ENCODE assay signal across 23 cellular contexts in the genomic region with DNA sequence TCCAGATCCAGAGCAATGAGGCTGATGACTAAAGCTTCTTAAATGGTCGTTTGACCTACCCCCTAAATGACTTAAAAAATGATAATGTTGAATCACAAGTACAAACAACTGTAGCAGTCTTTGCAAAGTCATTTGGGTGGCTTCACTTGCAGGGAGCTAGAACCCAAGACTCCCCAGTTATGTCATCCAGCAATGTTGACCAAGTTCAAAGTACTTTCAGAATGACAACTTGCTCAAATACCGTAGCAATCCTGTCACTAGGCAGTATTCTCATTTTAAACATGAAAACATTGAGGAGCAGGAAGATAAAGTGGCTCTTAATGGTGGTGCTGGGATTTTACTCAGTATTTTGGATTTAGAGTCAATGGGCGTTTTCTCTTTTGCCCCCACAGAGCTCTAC.
A peak's percentile ranks its signal among the peaks of the same experiment; 100 is the strongest.
DNase-seq lines count a peak whose midpoint lies in the region; ATAC-seq, FAIRE-seq and TF ChIP-seq lines count a peak whose summit lies in the region.
"Had no signal": no experiment of that assay in that cellular context is flagged by ENCODE, and none has a peak within 500 bp of the region (broad histone marks: within the 10 kb centered on the region; RNA-seq: fewer than 3 reads in every experiment).

No MANE protein-coding gene starts in this region.

- H3K27me3 ChIP-seq in HepG2 (ENCODE audit: control insufficient read depth in 1 of 2, insufficient read depth in 2 of 2, low read length in 2 of 2) (no peaks in the 10 kb centered on the region), right lobe of liver (no peaks in the 10 kb centered on the region)
- H3K27me3 ChIP-seq: BE2C; BLaER1 treated with 17β-estradiol and CSF1 and Interleukin-3, amounts not matched to agents 10 nM and 100 nM had no signal

- 0 out of 4 replicates have a peak, but pooled peaks of 1 of the 2 experiments have one; percentile 12 for TF ChIP-seq EP300 in HepG2 (IDR thresholded peaks at IDR 0.05; ENCODE audit: low read depth in 2 of 2, low read length in 2 of 2)
- TF ChIP-seq EP300 in HepG2 (CRISPR knock-in tag; IDR thresholded peaks at IDR 0.05; ENCODE audit: borderline replicate concordance), result no peak

- no peaks in the 10 kb centered on the region for H4K20me1 ChIP-seq in HepG2 (ENCODE audit: insufficient read depth, low read length)
- H4K20me1 ChIP-seq: BLaER1 treated with 17β-estradiol and CSF1 and Interleukin-3, amounts not matched to agents 10 nM and 100 nM had no signal

- DNase-seq in HepG2 (ENCODE audit: low spot score) (peak; percentile 43), right lobe of liver (no peak), OCI-M1 (lab: John Stamatoyannopoulos, UW) (peak; percentile 85), kidney tubule cell (ENCODE audit: low spot score) (peak; percentile 1)
- DNase-seq in activated CD4-positive, alpha-beta memory T cell treated with anti-CD3 and anti-CD28 coated beads, Interleukin-2, amount 10 ng/mL, durations not matched to agents 7 days and 5 days, result no peak
- DNase-seq in activated CD4-positive, alpha-beta T cell treated with anti-CD3 and anti-CD28 coated beads for 48 hours, result no peak
- DNase-seq: 8988T; ACHN; AML-193; BE2C; Calu3; CD4-positive, alpha-beta memory T cell; COR-L47; DMS53; DMS79 treated with DMSO at 0.1 percent for 48 hours; GF-D8; HFFc6 had no signal

- H3K9me3 ChIP-seq in HepG2 (ENCODE audit: low read length) (peaks cover 18% of the 10 kb centered on the region; the same call in 1 of the 2 replicates), right lobe of liver (no peaks in the 10 kb centered on the region)
- H3K9me3 ChIP-seq: A549; BE2C; BLaER1 treated with 17β-estradiol and CSF1 and Interleukin-3, amounts not matched to agents 10 nM and 100 nM; HAP-1 had no signal

- ATAC-seq in HepG2 (peak; percentile 30; the same call in 1 of the 3 replicates), right lobe of liver (no peak)
- ATAC-seq: A549, GM23338 had no signal

- no peak overlapping the region for H3K9ac ChIP-seq in HepG2 (ENCODE audit: insufficient read depth, low read depth, low read length)
- H3K9ac ChIP-seq: BLaER1 treated with 17β-estradiol and CSF1 and Interleukin-3, amounts not matched to agents 10 nM and 100 nM had no signal

- H3K4me3 ChIP-seq in HepG2 (replicated peaks in 1 of 3; ENCODE audit: insufficient read depth in 1 of 3, low read depth in 2 of 3, low read length in 3 of 3) (no peak overlapping the region), right lobe of liver (no peak overlapping the region)
- H3K4me3 ChIP-seq: A549; BLaER1 treated with 17β-estradiol and CSF1 and Interleukin-3, amounts not matched to agents 10 nM and 100 nM; GM23338; HAP-1 had no signal

- TF ChIP-seq RAD21 in HepG2 (CRISPR knock-in tag; IDR thresholded peaks at IDR 0.05), result no peak

- H3K4me1 Mint-ChIP-seq in activated CD4-positive, alpha-beta memory T cell treated with anti-CD3 and anti-CD28 coated beads, Interleukin-2, amount 10 ng/mL, durations not matched to agents 7 days and 5 days, result no peaks in the 10 kb centered on the region
- H3K4me1 Mint-ChIP-seq: CD4-positive, alpha-beta memory T cell had no signal

- H3K27ac ChIP-seq in HepG2 (ENCODE audit: extremely low read length, insufficient read depth, low read length) (no peak overlapping the region), right lobe of liver (no peak overlapping the region)
- H3K27ac ChIP-seq: A549; BLaER1 treated with 17β-estradiol and CSF1 and Interleukin-3, amounts not matched to agents 10 nM and 100 nM had no signal

- peak; percentile 4 for FAIRE-seq in HepG2 (lab: Jason Lieb, UNC)
- FAIRE-seq: A549, GM12891, GM18507 had no signal

- H3K36me3 ChIP-seq in HepG2 (replicated peaks in 1 of 2; ENCODE audit: control insufficient read depth in 1 of 2, insufficient read depth in 2 of 2, low read length in 2 of 2) (no peaks in the 10 kb centered on the region), right lobe of liver (no peaks in the 10 kb centered on the region)
- H3K36me3 ChIP-seq: BE2C; BLaER1 treated with 17β-estradiol and CSF1 and Interleukin-3, amounts not matched to agents 10 nM and 100 nM; HAP-1 had no signal

- H3K4me3 Mint-ChIP-seq in activated CD4-positive, alpha-beta memory T cell treated with anti-CD3 and anti-CD28 coated beads, Interleukin-2, amount 10 ng/mL, durations not matched to agents 7 days and 5 days, result no peak overlapping the region
- H3K4me3 Mint-ChIP-seq: CD4-positive, alpha-beta memory T cell; GM23338; HFFc6 had no signal

- no peak overlapping the region for H3K27ac Mint-ChIP-seq in activated CD4-positive, alpha-beta memory T cell treated with anti-CD3 and anti-CD28 coated beads, Interleukin-2, amount 10 ng/mL, durations not matched to agents 7 days and 5 days
- H3K27ac Mint-ChIP-seq: CD4-positive, alpha-beta memory T cell; GM23338; HFFc6 had no signal

- H3K4me1 ChIP-seq in HepG2 (ENCODE audit: insufficient read depth, low read length), result no peaks in the 10 kb centered on the region
- no peaks in the 10 kb centered on the region for H3K4me1 ChIP-seq in right lobe of liver
- H3K4me1 ChIP-seq: A549; BE2C; BLaER1 treated with 17β-estradiol and CSF1 and Interleukin-3, amounts not matched to agents 10 nM and 100 nM; HAP-1 had no signal

- H3K79me2 ChIP-seq in HepG2 (ENCODE audit: insufficient read depth, low read length), result no peaks in the 10 kb centered on the region

- CTCF ChIA-PET in HepG2 (lab: Yijun Ruan, JAX; ENCODE audit: low intra/inter-chr PET ratio, low total read pairs), result no interaction called here
- CTCF ChIA-PET in activated CD4-positive, alpha-beta memory T cell treated with anti-CD3 and anti-CD28 coated beads, Interleukin-2, amount 10 ng/mL, durations not matched to agents 7 days and 5 days (lab: Charles Lee), result no interaction called here

- H2AFZ ChIP-seq in HepG2 (ENCODE audit: low read length), result no peak overlapping the region
- H2AFZ ChIP-seq: GM23338 had no signal

- POLR2A ChIA-PET in HepG2 (lab: Yijun Ruan, JAX), result no interaction called here
- POLR2A ChIA-PET in activated CD4-positive, alpha-beta memory T cell treated with anti-CD3 and anti-CD28 coated beads, Interleukin-2, amount 10 ng/mL, durations not matched to agents 7 days and 5 days (lab: Charles Lee), result no interaction called here

- 2% methylated on average over 3 of the region's 3 CpGs for WGBS in HepG2 (ENCODE audit: low lambda C conversion rate)
- WGBS in right lobe of liver (ENCODE audit: insufficient coverage, low coverage, low lambda C conversion rate, missing lambda C conversion rate), result 27% methylated on average over 3 of the region's 3 CpGs

- H3K36me3 Mint-ChIP-seq in activated CD4-positive, alpha-beta memory T cell treated with anti-CD3 and anti-CD28 coated beads, Interleukin-2, amount 10 ng/mL, durations not matched to agents 7 days and 5 days (ENCODE audit: low read depth), result no peaks in the 10 kb centered on the region
- H3K36me3 Mint-ChIP-seq: CD4-positive, alpha-beta memory T cell had no signal

- BruUV-seq in HepG2 (replicated peaks; lab: Mats Ljungman, UMichigan), result no TSS peak

- H3K4me2 ChIP-seq in HepG2 (ENCODE audit: low read depth, low read length), result no peak overlapping the region
- H3K4me2 ChIP-seq: A549; BLaER1 treated with 17β-estradiol and CSF1 and Interleukin-3, amounts not matched to agents 10 nM and 100 nM; GM23338 had no signal

- in situ Hi-C loops in HepG2 (cut with HindIII; ENCODE audit: extremely low pct_ligation_motif_present, low pct_unique_long_range_greater_than_20kb), result no loop called here

- no peaks in the 10 kb centered on the region for H3K27me3 Mint-ChIP-seq in activated CD4-positive, alpha-beta memory T cell treated with anti-CD3 and anti-CD28 coated beads, Interleukin-2, amount 10 ng/mL, durations not matched to agents 7 days and 5 days
- H3K27me3 Mint-ChIP-seq: CD4-positive, alpha-beta memory T cell had no signal

- intact Hi-C loops in HepG2 (cut with micrococcal nuclease; ENCODE audit: unreplicated experiment), result no loop called here
- intact Hi-C loops in right lobe of liver (cut with DNase I), result no loop called here

- no peak for TF ChIP-seq POLR2A in HepG2 (IDR thresholded peaks at IDR 0.05; ENCODE audit: insufficient read depth in 1 of 2, low read depth in 2 of 2, low read length in 2 of 2)
- no peak for TF ChIP-seq POLR2A in right lobe of liver (IDR thresholded peaks at IDR 0.05)

- peaks cover 9% of the 10 kb centered on the region for H3K9me3 Mint-ChIP-seq in activated CD4-positive, alpha-beta memory T cell treated with anti-CD3 and anti-CD28 coated beads, Interleukin-2, amount 10 ng/mL, durations not matched to agents 7 days and 5 days
- H3K9me3 Mint-ChIP-seq: GM23338 had no signal

- TF ChIP-seq CTCF in HepG2 (CRISPR knock-in tag; IDR thresholded peaks at IDR 0.05) (no peak), right lobe of liver (IDR thresholded peaks at IDR 0.05) (no peak)

TF ChIP-seq in HepG2, 621 proteins besides CTCF, POLR2A, EP300 and RAD21 (continues in another document):
- TF ChIP-seq, protein P1, sequence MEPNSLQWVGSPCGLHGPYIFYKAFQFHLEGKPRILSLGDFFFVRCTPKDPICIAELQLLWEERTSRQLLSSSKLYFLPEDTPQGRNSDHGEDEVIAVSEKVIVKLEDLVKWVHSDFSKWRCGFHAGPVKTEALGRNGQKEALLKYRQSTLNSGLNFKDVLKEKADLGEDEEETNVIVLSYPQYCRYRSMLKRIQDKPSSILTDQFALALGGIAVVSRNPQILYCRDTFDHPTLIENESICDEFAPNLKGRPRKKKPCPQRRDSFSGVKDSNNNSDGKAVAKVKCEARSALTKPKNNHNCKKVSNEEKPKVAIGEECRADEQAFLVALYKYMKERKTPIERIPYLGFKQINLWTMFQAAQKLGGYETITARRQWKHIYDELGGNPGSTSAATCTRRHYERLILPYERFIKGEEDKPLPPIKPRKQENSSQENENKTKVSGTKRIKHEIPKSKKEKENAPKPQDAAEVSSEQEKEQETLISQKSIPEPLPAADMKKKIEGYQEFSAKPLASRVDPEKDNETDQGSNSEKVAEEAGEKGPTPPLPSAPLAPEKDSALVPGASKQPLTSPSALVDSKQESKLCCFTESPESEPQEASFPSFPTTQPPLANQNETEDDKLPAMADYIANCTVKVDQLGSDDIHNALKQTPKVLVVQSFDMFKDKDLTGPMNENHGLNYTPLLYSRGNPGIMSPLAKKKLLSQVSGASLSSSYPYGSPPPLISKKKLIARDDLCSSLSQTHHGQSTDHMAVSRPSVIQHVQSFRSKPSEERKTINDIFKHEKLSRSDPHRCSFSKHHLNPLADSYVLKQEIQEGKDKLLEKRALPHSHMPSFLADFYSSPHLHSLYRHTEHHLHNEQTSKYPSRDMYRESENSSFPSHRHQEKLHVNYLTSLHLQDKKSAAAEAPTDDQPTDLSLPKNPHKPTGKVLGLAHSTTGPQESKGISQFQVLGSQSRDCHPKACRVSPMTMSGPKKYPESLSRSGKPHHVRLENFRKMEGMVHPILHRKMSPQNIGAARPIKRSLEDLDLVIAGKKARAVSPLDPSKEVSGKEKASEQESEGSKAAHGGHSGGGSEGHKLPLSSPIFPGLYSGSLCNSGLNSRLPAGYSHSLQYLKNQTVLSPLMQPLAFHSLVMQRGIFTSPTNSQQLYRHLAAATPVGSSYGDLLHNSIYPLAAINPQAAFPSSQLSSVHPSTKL (CRISPR knock-in tag; IDR thresholded peaks at IDR 0.05), result peak; percentile 48; the same call in 1 of the 2 replicates
- TF ChIP-seq FOXA1 (IDR thresholded peaks at IDR 0.05) (no peak), FOXA1 (CRISPR knock-in tag; IDR thresholded peaks at IDR 0.05) (0 out of 2 replicates have a peak, but pooled peaks have one; percentile 28), KAT2B (IDR thresholded peaks at IDR 0.05; ENCODE audit: borderline replicate concordance, low read depth, low read length) (no peak), BHLHE40 (IDR thresholded peaks at IDR 0.05; ENCODE audit: low read length) (no peak)

Comparison
In these comparisons a context has a peak if more than half of its experiments do, and no peak if none do; other contexts are left out.
1. DNase-seq: peak in HepG2 (single experiment), OCI-M1 (single experiment) and kidney tubule cell (single experiment); none in right lobe of liver (0 of 3), activated CD4-positive, alpha-beta memory T cell treated with anti-CD3 and anti-CD28 coated beads, Interleukin-2, amount 10 ng/mL, durations not matched to agents 7 days and 5 days (single experiment) and activated CD4-positive, alpha-beta T cell treated with anti-CD3 and anti-CD28 coated beads for 48 hours (single experiment).